ENCODE assay signal across 10 cellular contexts in genomic region chr5:136018814-136019777, GRCh38. TPM values are rescaled to one million over a fixed set of nuclear protein-coding genes. Genes with fewer than 3 reads are reported as not detected.
DNase-seq lines count a peak whose midpoint lies in the region; ATAC-seq and TF ChIP-seq lines count a peak whose summit lies in the region.
"Had no signal": no experiment of that assay in that cellular context is flagged by ENCODE, and none has a peak within 500 bp of the region (broad histone marks: within the 10 kb centered on the region; RNA-seq: fewer than 3 reads in every experiment).

No MANE protein-coding gene starts in this region.

- no peak for ATAC-seq in GM19023 (IDR thresholded peaks at IDR 0.05; ENCODE audit: unreplicated experiment)
- ATAC-seq in HG02610 (IDR thresholded peaks at IDR 0.05; ENCODE audit: unreplicated experiment): no peak

- peak overlapping the region in 6 of 11 experiments; percentile 26 to 86 (median 74); a peak in 11 of 22 replicates for H3K4me2 ChIP-seq in BLaER1 treated with 17β-estradiol and CSF1 and Interleukin-3, amounts not matched to agents 10 nM and 100 nM
- H3K4me2 ChIP-seq in fibroblast of lung (ENCODE audit: extremely low read depth, insufficient read depth, low read length) (peak overlapping the region; percentile 53), parathyroid adenoma (ENCODE audit: low read length) (no peak overlapping the region)

- no peak overlapping the region for H2AFZ ChIP-seq in fibroblast of lung (ENCODE audit: low read length)
- H2AFZ ChIP-seq in parathyroid adenoma: no peak overlapping the region

- peaks cover 3 to 100% (median 47%) of the 10 kb centered on the region in 10 experiments; a peak in 17 of 20 replicates for H3K4me1 ChIP-seq in BLaER1 treated with 17β-estradiol and CSF1 and Interleukin-3, amounts not matched to agents 10 nM and 100 nM
- H3K4me1 ChIP-seq in fibroblast of lung (ENCODE audit: control insufficient read depth, extremely low read depth, insufficient read depth, low read length) (peaks cover 44% of the 10 kb centered on the region), parathyroid adenoma (no peaks in the 10 kb centered on the region)

- no peaks in the 10 kb centered on the region for H4K20me1 ChIP-seq in BLaER1 treated with 17β-estradiol and CSF1 and Interleukin-3, amounts not matched to agents 10 nM and 100 nM
- no peaks in the 10 kb centered on the region for H4K20me1 ChIP-seq in fibroblast of lung (ENCODE audit: control insufficient read depth, extremely low read depth, insufficient read depth, low read length)

- H3K9ac ChIP-seq in BLaER1 treated with 17β-estradiol and CSF1 and Interleukin-3, amounts not matched to agents 10 nM and 100 nM: peak overlapping the region in 2 of 11 experiments; percentile 14 to 59; a peak in 1 of 22 replicates
- no peak overlapping the region for H3K9ac ChIP-seq in fibroblast of lung (ENCODE audit: insufficient read depth, low read length)
- H3K9ac ChIP-seq in parathyroid adenoma: no peak overlapping the region

- H3K79me2 ChIP-seq in fibroblast of lung (ENCODE audit: control insufficient read depth, insufficient read depth, low read length) (no peaks in the 10 kb centered on the region), parathyroid adenoma (no peaks in the 10 kb centered on the region)

- H3K27ac ChIP-seq in BLaER1 treated with 17β-estradiol and CSF1 and Interleukin-3, amounts not matched to agents 10 nM and 100 nM: peak overlapping the region in 4 of 11 experiments; percentile 42 to 75 (median 66); a peak in 6 of 22 replicates
- peak overlapping the region; percentile 79 for H3K27ac ChIP-seq in RWPE1
- peak overlapping the region; percentile 93 for H3K27ac ChIP-seq in fibroblast of lung (ENCODE audit: insufficient read depth, low read length)
- H3K27ac ChIP-seq in parathyroid adenoma: peak overlapping the region; percentile 25

- CTCF ChIA-PET in RWPE1 (lab: Yijun Ruan, JAX): interaction anchor here (0.6 to 0.7 kb wide), 2 partner anchors 33 to 88 kb away, joined by 3 read pairs; no protein-coding TSS in a partner anchor

- no peak for DNase-seq in RWPE1 (ENCODE audit: low spot score)
- DNase-seq in fibroblast of lung (ENCODE audit: low read depth in 2 of 2): peak; percentile 97 to 98
- no peak for DNase-seq in cerebellum (ENCODE audit: low spot score)
- DNase-seq in midbrain (lab: John Stamatoyannopoulos, UW): no peak
- DNase-seq: dermis blood vessel endothelial cell, occipital lobe had no signal

- H3K9me3 ChIP-seq in BLaER1 treated with 17β-estradiol and CSF1 and Interleukin-3, amounts not matched to agents 10 nM and 100 nM (replicated peaks in 1 of 11): no peaks in the 10 kb centered on the region; a peak in 1 of 22 replicates
- H3K9me3 ChIP-seq in fibroblast of lung (ENCODE audit: control insufficient read depth, insufficient read depth, low read depth, low read length): no peaks in the 10 kb centered on the region
- H3K9me3 ChIP-seq in parathyroid adenoma (ENCODE audit: control insufficient read depth, low read length): no peaks in the 10 kb centered on the region

- POLR2A ChIA-PET in RWPE1 (lab: Yijun Ruan, JAX; ENCODE audit: low non-redundant PET): no interaction called here

- H3K4me3 ChIP-seq in BLaER1 treated with 17β-estradiol and CSF1 and Interleukin-3, amounts not matched to agents 10 nM and 100 nM: no peak overlapping the region
- H3K4me3 ChIP-seq in fibroblast of lung (replicated peaks in 1 of 4; ENCODE audit: control extremely low read depth in 1 of 4, insufficient read depth in 1 of 4, low read depth in 3 of 4, low read length in 4 of 4) (no peak overlapping the region), parathyroid adenoma (ENCODE audit: low read depth, low read length) (no peak overlapping the region)

- TF ChIP-seq CTCF in RWPE1 (conservative IDR thresholded peaks at IDR 0.05; ENCODE audit: low read depth) (no peak; the same call in 1 of the 2 replicates), fibroblast of lung (conservative IDR thresholded peaks at IDR 0.05 in 1 of 2, IDR thresholded peaks at IDR 0.05 in 1 of 2; ENCODE audit: low read depth in 1 of 2, low read length in 2 of 2) (peak; percentile 51 to 62), parathyroid adenoma (IDR thresholded peaks at IDR 0.05) (no peak)

- no peaks in the 10 kb centered on the region for H3K36me3 ChIP-seq in BLaER1 treated with 17β-estradiol and CSF1 and Interleukin-3, amounts not matched to agents 10 nM and 100 nM
- H3K36me3 ChIP-seq in fibroblast of lung (ENCODE audit: control insufficient read depth, insufficient read depth, low read length) (no peaks in the 10 kb centered on the region), parathyroid adenoma (ENCODE audit: control insufficient read depth, insufficient read depth, low read length) (no peaks in the 10 kb centered on the region)

- H3K27me3 ChIP-seq in BLaER1 treated with 17β-estradiol and CSF1 and Interleukin-3, amounts not matched to agents 10 nM and 100 nM: peaks cover 0 to 4% (median 0%) of the 10 kb centered on the region in 11 experiments; a peak in 1 of 22 replicates
- H3K27me3 ChIP-seq in fibroblast of lung (ENCODE audit: control insufficient read depth, insufficient read depth, low read length) (no peaks in the 10 kb centered on the region), parathyroid adenoma (ENCODE audit: control insufficient read depth, insufficient read depth, low read length) (no peaks in the 10 kb centered on the region)

RNA-seq across cellular contexts. Expression of gene TGFBI, which starts 9.7 kb away (rescaled TPM):
- total RNA-seq in fibroblast of lung (270 and 398 TPM in 2 replicates), cerebellum (23.3 TPM)
- polyA plus RNA-seq in fibroblast of lung: 525 and 889 TPM in 2 replicates
- 631 and 968 TPM in 2 replicates for polyA plus RNA-seq in fibroblast of lung (2012)
- polyA minus RNA-seq in fibroblast of lung (ENCODE audit: low replicate concordance): 379 and 787 TPM in 2 replicates

Comparison
In these comparisons a context has a peak if more than half of its experiments do, and no peak if none do; other contexts are left out.
1. DNase-seq: peak in fibroblast of lung (2 of 2); none in RWPE1 (single experiment), cerebellum (single experiment) and midbrain (single experiment).
2. CTCF ChIP-seq: peak in fibroblast of lung (2 of 2); none in RWPE1 (single experiment) and parathyroid adenoma (single experiment).
3. RNA of gene TGFBI, which starts 9.7 kb away (total RNA-seq): 270 to 398 TPM in fibroblast of lung; 23.3 TPM in cerebellum (single experiment); every median in the first group is over 10 times any median in the second.